In genomic region chr17:68733241-68734176, GRCh38 we compare ENCODE assay signal across 1 cellular context.
A peak's percentile ranks its signal among the peaks of the same experiment; 100 is the strongest.
TF ChIP-seq lines count a peak whose summit lies in the region.

No MANE protein-coding gene starts in this region.

TF ChIP-seq in HepG2, 621 proteins besides CTCF, POLR2A, EP300 and RAD21 (continued from another document and continues in another):
- TF ChIP-seq GABPA (IDR thresholded peaks at IDR 0.05; ENCODE audit: low read depth, low read length) (no peak), GABPA (CRISPR knock-in tag; IDR thresholded peaks at IDR 0.05; ENCODE audit: low read depth) (peak; percentile 53; the same call in 1 of the 2 replicates), FOXA3 (CRISPR knock-in tag; IDR thresholded peaks at IDR 0.05) (0 out of 2 replicates have a peak, but pooled peaks have one; percentile 26), HDAC2 (CRISPR knock-in tag; IDR thresholded peaks at IDR 0.05) (peak; percentile 85), NFAT5 (CRISPR knock-in tag; IDR thresholded peaks at IDR 0.05) (no peak), IKZF5 (CRISPR knock-in tag; IDR thresholded peaks at IDR 0.05) (peak; percentile 44), PPARG (CRISPR knock-in tag; conservative IDR thresholded peaks at IDR 0.05) (peak; percentile 95), ZNF263 (CRISPR knock-in tag; IDR thresholded peaks at IDR 0.05) (peak; percentile 96), KDM1A (CRISPR knock-in tag; IDR thresholded peaks at IDR 0.05) (peak; percentile 13; the same call in 1 of the 2 replicates), ZNF441 (CRISPR knock-in tag; IDR thresholded peaks at IDR 0.05; ENCODE audit: borderline replicate concordance) (peak; percentile 54; the same call in 1 of the 2 replicates), TBX3 (IDR thresholded peaks at IDR 0.05; ENCODE audit: borderline replicate concordance) (no peak), RARA (CRISPR knock-in tag; IDR thresholded peaks at IDR 0.05) (0 out of 2 replicates have a peak, but pooled peaks have one; percentile 15), ATRX (CRISPR knock-in tag; IDR thresholded peaks at IDR 0.05; ENCODE audit: borderline replicate concordance) (no peak), SIN3B (IDR thresholded peaks at IDR 0.05; ENCODE audit: low read length) (no peak), ZGPAT (CRISPR knock-in tag; IDR thresholded peaks at IDR 0.05) (peak; percentile 40; the same call in 1 of the 2 replicates), KLF13 (CRISPR knock-in tag; IDR thresholded peaks at IDR 0.05) (no peak), FOXA1 (IDR thresholded peaks at IDR 0.05) (no peak), FOXA1 (CRISPR knock-in tag; IDR thresholded peaks at IDR 0.05) (0 out of 2 replicates have a peak, but pooled peaks have one; percentile 26), ERF (CRISPR knock-in tag; IDR thresholded peaks at IDR 0.05) (peak; percentile 46; the same call in 1 of the 2 replicates), GFI1 (CRISPR knock-in tag; IDR thresholded peaks at IDR 0.05; ENCODE audit: borderline replicate concordance) (peak; percentile 98), ELF3 (CRISPR knock-in tag; IDR thresholded peaks at IDR 0.05) (peak; percentile 97), SAP130 (CRISPR knock-in tag; IDR thresholded peaks at IDR 0.05; ENCODE audit: low read depth) (peak; percentile 60; the same call in 1 of the 2 replicates), RXRB (CRISPR knock-in tag; IDR thresholded peaks at IDR 0.05; ENCODE audit: borderline replicate concordance) (peak; percentile 80; the same call in 1 of the 2 replicates), ZNF713 (CRISPR knock-in tag; IDR thresholded peaks at IDR 0.05) (no peak), ZNF383 (CRISPR knock-in tag; IDR thresholded peaks at IDR 0.05; ENCODE audit: borderline replicate concordance) (no peak), KLF9 (CRISPR knock-in tag; IDR thresholded peaks at IDR 0.05; ENCODE audit: low read depth) (no peak), ZNF580 (CRISPR knock-in tag; IDR thresholded peaks at IDR 0.05; ENCODE audit: borderline replicate concordance, low read depth) (0 out of 2 replicates have a peak, but pooled peaks have one; percentile 39), EEA1 (CRISPR knock-in tag; IDR thresholded peaks at IDR 0.05; ENCODE audit: borderline replicate concordance) (no peak), SNAPC2 (CRISPR knock-in tag; IDR thresholded peaks at IDR 0.05) (no peak), ZNF207 (IDR thresholded peaks at IDR 0.05; ENCODE audit: borderline replicate concordance) (no peak), ZNF605 (CRISPR knock-in tag; IDR thresholded peaks at IDR 0.05) (peak; percentile 46; the same call in 1 of the 2 replicates), TARDBP (CRISPR knock-in tag; IDR thresholded peaks at IDR 0.05) (0 out of 2 replicates have a peak, but pooled peaks have one; percentile 30), ATF7-NPFF (CRISPR knock-in tag; IDR thresholded peaks at IDR 0.05; ENCODE audit: low read depth) (no peak), LCORL (IDR thresholded peaks at IDR 0.05) (no peak), LCORL (CRISPR knock-in tag; IDR thresholded peaks at IDR 0.05) (peak; percentile 74), ZBTB7B (CRISPR knock-in tag; IDR thresholded peaks at IDR 0.05) (0 out of 2 replicates have a peak, but pooled peaks have one; percentile 45), ETV5 (CRISPR knock-in tag; IDR thresholded peaks at IDR 0.05; ENCODE audit: borderline replicate concordance) (peak; percentile 69; the same call in 1 of the 2 replicates), IRF2 (CRISPR knock-in tag; IDR thresholded peaks at IDR 0.05) (peak; percentile 62; the same call in 1 of the 2 replicates), ZNF143 (CRISPR knock-in tag; IDR thresholded peaks at IDR 0.05) (peak; percentile 55; the same call in 1 of the 2 replicates), AHDC1 (CRISPR knock-in tag; IDR thresholded peaks at IDR 0.05; ENCODE audit: borderline replicate concordance) (peak; percentile 78; the same call in 1 of the 2 replicates), PATZ1 (CRISPR knock-in tag; IDR thresholded peaks at IDR 0.05) (peak; percentile 12; the same call in 1 of the 2 replicates)
- TF ChIP-seq, protein P1, sequence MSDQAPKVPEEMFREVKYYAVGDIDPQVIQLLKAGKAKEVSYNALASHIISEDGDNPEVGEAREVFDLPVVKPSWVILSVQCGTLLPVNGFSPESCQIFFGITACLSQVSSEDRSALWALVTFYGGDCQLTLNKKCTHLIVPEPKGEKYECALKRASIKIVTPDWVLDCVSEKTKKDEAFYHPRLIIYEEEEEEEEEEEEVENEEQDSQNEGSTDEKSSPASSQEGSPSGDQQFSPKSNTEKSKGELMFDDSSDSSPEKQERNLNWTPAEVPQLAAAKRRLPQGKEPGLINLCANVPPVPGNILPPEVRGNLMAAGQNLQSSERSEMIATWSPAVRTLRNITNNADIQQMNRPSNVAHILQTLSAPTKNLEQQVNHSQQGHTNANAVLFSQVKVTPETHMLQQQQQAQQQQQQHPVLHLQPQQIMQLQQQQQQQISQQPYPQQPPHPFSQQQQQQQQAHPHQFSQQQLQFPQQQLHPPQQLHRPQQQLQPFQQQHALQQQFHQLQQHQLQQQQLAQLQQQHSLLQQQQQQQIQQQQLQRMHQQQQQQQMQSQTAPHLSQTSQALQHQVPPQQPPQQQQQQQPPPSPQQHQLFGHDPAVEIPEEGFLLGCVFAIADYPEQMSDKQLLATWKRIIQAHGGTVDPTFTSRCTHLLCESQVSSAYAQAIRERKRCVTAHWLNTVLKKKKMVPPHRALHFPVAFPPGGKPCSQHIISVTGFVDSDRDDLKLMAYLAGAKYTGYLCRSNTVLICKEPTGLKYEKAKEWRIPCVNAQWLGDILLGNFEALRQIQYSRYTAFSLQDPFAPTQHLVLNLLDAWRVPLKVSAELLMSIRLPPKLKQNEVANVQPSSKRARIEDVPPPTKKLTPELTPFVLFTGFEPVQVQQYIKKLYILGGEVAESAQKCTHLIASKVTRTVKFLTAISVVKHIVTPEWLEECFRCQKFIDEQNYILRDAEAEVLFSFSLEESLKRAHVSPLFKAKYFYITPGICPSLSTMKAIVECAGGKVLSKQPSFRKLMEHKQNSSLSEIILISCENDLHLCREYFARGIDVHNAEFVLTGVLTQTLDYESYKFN (CRISPR knock-in tag; conservative IDR thresholded peaks at IDR 0.05), result peak; percentile 77
